9 cellular contexts compared by ENCODE assay signal in genomic region chr20:57707849-57708693, GRCh38. TPM values are rescaled to one million over a fixed set of nuclear protein-coding genes. Genes with fewer than 3 reads are reported as not detected.
DNase-seq lines count a peak whose midpoint lies in the region; ATAC-seq, FAIRE-seq and TF ChIP-seq lines count a peak whose summit lies in the region.
"Had no signal": no experiment of that assay in that cellular context is flagged by ENCODE, and none has a peak within 500 bp of the region (broad histone marks: within the 10 kb centered on the region; RNA-seq: fewer than 3 reads in every experiment).

No MANE protein-coding gene starts in this region.

- H3K9me3 Mint-ChIP-seq in naive B cell, result peaks cover 0 to 5% (median 0%) of the 10 kb centered on the region in 7 donors

- H4K8ac ChIP-seq in H1 (ENCODE audit: extremely low read depth, insufficient read depth, low read length), result no peak overlapping the region; the same call in 1 of the 2 replicates

- peak overlapping the region; percentile 96 to 100 (median 98) for H3K4me3 Mint-ChIP-seq in naive B cell

- H3K23ac ChIP-seq in H1 (ENCODE audit: insufficient read length), result no peak overlapping the region

- no peak; a peak in 1 of 3 replicates for TF ChIP-seq POLR2A in H1 (IDR thresholded peaks at IDR 0.05; ENCODE audit: control extremely low read depth in 1 of 2, low read depth in 2 of 2, low read length in 2 of 2)

- BruUV-seq in A673 (replicated peaks; lab: Mats Ljungman, UMichigan), result no TSS peak

- H3K4me3 ChIP-seq in A673 (ENCODE audit: low read depth, low read length, poor library complexity, severe bottlenecking), result peak overlapping the region; percentile 94
- peak overlapping the region; percentile 53 for H3K4me3 ChIP-seq in MG63
- H3K4me3 ChIP-seq in H1 (ENCODE audit: extremely low read depth in 1 of 4, insufficient read depth in 2 of 4, low read depth in 3 of 4, low read length in 4 of 4), result peak overlapping the region; percentile 77 to 83 (median 82); a peak in 7 of 8 replicates

- H3K9me3 ChIP-seq in A673 (ENCODE audit: low read depth, low read length, poor library complexity, severe bottlenecking), result no peaks in the 10 kb centered on the region
- H3K9me3 ChIP-seq in MG63, result no peaks in the 10 kb centered on the region
- no peaks in the 10 kb centered on the region for H3K9me3 ChIP-seq in H1 (ENCODE audit: insufficient read depth in 2 of 2, low read depth in 1 of 2, low read length in 1 of 2)

- 0 out of 2 replicates have a peak overlapping the region, but pooled peaks have one; percentile 39 for H2BK12ac ChIP-seq in H1 (ENCODE audit: low read depth, low read length)

- CTCF ChIA-PET in A673 (lab: Charles Lee) (no interaction called here), H1 (lab: Charles Lee; ENCODE audit: partially characterized antibody) (interaction anchor here (1.0 to 4.8 kb wide), 5 partner anchors 9 to 123 kb away, joined by 4 to 20 read pairs (median 6); no protein-coding TSS in a partner anchor)

- no peak for ATAC-seq in naive B cell (ENCODE audit: low read depth in 2 of 2)
- no peak for ATAC-seq in HG03432 (IDR thresholded peaks at IDR 0.05; ENCODE audit: unreplicated experiment)

- H3K27me3 Mint-ChIP-seq in naive B cell, result no peaks in the 10 kb centered on the region

- H3K4me2 ChIP-seq in H1 (ENCODE audit: insufficient read depth in 1 of 2, low read depth in 2 of 2, low read length in 2 of 2), result peak overlapping the region; percentile 92 to 97

- H3K23me2 ChIP-seq in H1 (ENCODE audit: low read depth, low read length), result peaks cover 7% of the 10 kb centered on the region

- H3K36me3 Mint-ChIP-seq in naive B cell, result peaks cover 0 to 7% of the 10 kb centered on the region in 2 donors

- no peak overlapping the region for H3K56ac ChIP-seq in H1 (replicated peaks; ENCODE audit: insufficient read length, low read depth, low read length)

- H2BK15ac ChIP-seq in H1 (ENCODE audit: low read length), result no peak overlapping the region

- no peak overlapping the region; the same call in none of the 2 replicates for H2AK5ac ChIP-seq in H1 (ENCODE audit: low read depth, low read length)

- H3K27ac ChIP-seq in A673 (ENCODE audit: low read depth, low read length, poor library complexity, severe bottlenecking), result no peak overlapping the region
- H3K27ac ChIP-seq in H1 (ENCODE audit: low read depth, low read length), result no peak overlapping the region

- H3K79me1 ChIP-seq in H1 (ENCODE audit: low read depth, low read length), result peaks cover 16% of the 10 kb centered on the region; the same call in 1 of the 2 replicates

- H2BK120ac ChIP-seq in H1 (replicated peaks; ENCODE audit: low read depth, low read length), result no peak overlapping the region

- DNase-seq in A673 (ENCODE audit: low spot score) (no peak), MG63 (no peak), H1 (ENCODE audit: low read depth in 1 of 2, low spot score in 2 of 2) (no peak), naive B cell (no peak), NCI-H1436 treated with DMSO at 0.1 percent for 48 hours (lab: John Stamatoyannopoulos, UW) (no peak), activated gamma-delta T cell treated with Interleukin-2 at 50 U/mL for 16 hours (no peak), 8988T (no peak)
- DNase-seq: NCI-H524 treated with DMSO at 0.1 percent for 48 hours had no signal

- no peak overlapping the region; the same call in 1 of the 2 replicates for H2BK20ac ChIP-seq in H1 (ENCODE audit: low read length)

- H3K27me3 ChIP-seq in A673 (replicated peaks; ENCODE audit: insufficient read depth, low read depth, low read length, poor library complexity) (no peaks in the 10 kb centered on the region), MG63 (no peaks in the 10 kb centered on the region), H1 (replicated peaks in 1 of 4; ENCODE audit: control insufficient read depth in 3 of 4, extremely low read depth in 1 of 4, insufficient read depth in 3 of 4, low read length in 3 of 4) (peaks cover 0 to 18% (median 10%) of the 10 kb centered on the region in 4 experiments; a peak in 5 of 7 replicates)

- WGBS in H1 (ENCODE audit: extremely low coverage in 1 of 2, insufficient coverage in 1 of 2, insufficient read length in 1 of 2, insufficient replicate concordance in 2 of 2, low coverage in 1 of 2, low lambda C conversion rate in 2 of 2, missing lambda C conversion rate in 1 of 2), 2 experiments, result 61% methylated on average over 23 of the region's 23 CpGs; no CpG with 5 or more reads in 1 of the 2 experiments

- TF ChIP-seq RAD21 in H1 (IDR thresholded peaks at IDR 0.05 in 1 of 2, conservative IDR thresholded peaks at IDR 0.05 in 1 of 2; ENCODE audit: low read depth in 2 of 2, low read length in 2 of 2), result no peak

- FAIRE-seq in H1 (lab: Jason Lieb, UNC), result no peak

- no peak for TF ChIP-seq CTCF in A673 (conservative IDR thresholded peaks at IDR 0.05; ENCODE audit: low read depth, low read length)
- no peak for TF ChIP-seq CTCF in H1 (IDR thresholded peaks at IDR 0.05; ENCODE audit: control extremely low read depth in 1 of 3, insufficient read depth in 1 of 3, low read depth in 1 of 3, low read length in 3 of 3)

- peaks cover 22 to 58% of the 10 kb centered on the region in 2 experiments for H3K79me2 ChIP-seq in H1 (ENCODE audit: control insufficient read depth in 1 of 2, insufficient read depth in 2 of 2, low read length in 2 of 2)

- H3K4me1 Mint-ChIP-seq in naive B cell, result peaks cover 71 to 86% (median 84%) of the 10 kb centered on the region in 3 donors

- H3K18ac ChIP-seq in H1 (ENCODE audit: extremely low read depth, low read length), result no peak overlapping the region

- POLR2A ChIA-PET in A673 (lab: Charles Lee; ENCODE audit: low non-redundant PET), result no interaction called here
- POLR2A ChIA-PET in H1 (lab: Charles Lee; ENCODE audit: partially characterized antibody), result interaction anchor here (0.7 to 6.8 kb wide), 8 partner anchors 10 to 206 kb away, joined by 3 to 59 read pairs (median 4); no protein-coding TSS in a partner anchor

- H3K4me1 ChIP-seq in A673 (ENCODE audit: insufficient read depth, low read length, poor library complexity, severe bottlenecking) (peaks cover 9% of the 10 kb centered on the region), H1 (replicated peaks in 1 of 4; ENCODE audit: control insufficient read depth in 3 of 4, insufficient read depth in 4 of 4, low read length in 3 of 4) (peaks cover 0 to 28% (median 15%) of the 10 kb centered on the region in 4 experiments; a peak in 5 of 7 replicates)

- peaks cover 39 to 44% of the 10 kb centered on the region in 2 experiments for H4K20me1 ChIP-seq in H1 (replicated peaks in 1 of 2; ENCODE audit: control insufficient read depth in 1 of 2, insufficient read depth in 2 of 2, low read length in 2 of 2)

- intact Hi-C loops in A673 (cut with micrococcal nuclease; ENCODE audit: unreplicated experiment), result no loop called here

- H4K91ac ChIP-seq in H1 (replicated peaks; ENCODE audit: insufficient read length, low read length), result no peak overlapping the region

- no peak overlapping the region for H3K14ac ChIP-seq in H1 (ENCODE audit: insufficient read length)

- no peak overlapping the region for H2BK5ac ChIP-seq in H1 (ENCODE audit: low read depth, low read length)

- peak overlapping the region in 1 of 4 experiments; percentile 16; a peak in 3 of 7 replicates for H3K9ac ChIP-seq in H1 (replicated peaks in 1 of 4; ENCODE audit: extremely low read depth in 1 of 4, low read depth in 3 of 4, low read length in 3 of 4)

- H2AFZ ChIP-seq in H1 (ENCODE audit: low read length), result no peak overlapping the region

- H3K27ac Mint-ChIP-seq in naive B cell, result peak overlapping the region; percentile 98 to 100 (median 100)

- no peak for TF ChIP-seq EP300 in H1 (IDR thresholded peaks at IDR 0.05; ENCODE audit: borderline replicate concordance in 1 of 2, low read depth in 2 of 2, low read length in 2 of 2)

- H4K5ac ChIP-seq in H1 (ENCODE audit: insufficient read length, low read depth, low read length), result no peak overlapping the region

- H3K4ac ChIP-seq in H1 (replicated peaks; ENCODE audit: insufficient read length, low read depth, low read length), result no peak overlapping the region

- H3K36me3 ChIP-seq in A673 (ENCODE audit: insufficient read depth, low read length, poor library complexity, severe bottlenecking) (no peaks in the 10 kb centered on the region), MG63 (peaks cover 2% of the 10 kb centered on the region; the same call in 1 of the 2 replicates), H1 (ENCODE audit: control insufficient read depth in 2 of 4, insufficient read depth in 4 of 4, low read length in 3 of 4) (no peaks in the 10 kb centered on the region)

TF ChIP-seq in H1, 55 proteins besides CTCF, POLR2A, EP300 and RAD21:
- no peak for TF ChIP-seq ZNF274 (IDR thresholded peaks at IDR 0.05; ENCODE audit: borderline replicate concordance, extremely low read depth, low read length)
- TF ChIP-seq NRF1 (IDR thresholded peaks at IDR 0.05; ENCODE audit: low read depth, low read length), result no peak
- TF ChIP-seq CEBPB (IDR thresholded peaks at IDR 0.05; ENCODE audit: low read depth, low read length), result no peak
TF ChIP-seq in H1: peak in this region for 0.

RNA-seq across cellular contexts. Expression of gene PMEPA1, which starts 1.7 kb away (rescaled TPM):
- 9.7 and 10.4 TPM in 2 replicates for total RNA-seq in A673 (2021)
- total RNA-seq in MG63 (2014; rRNA removed; shearing (Covaris generic); ENCODE audit: low replicate concordance), result 3.3 and 3.4 TPM in 2 replicates
- 20.0 and 20.5 TPM in 2 replicates for total RNA-seq in H1 (2021; fragmentation: NEBNext Ultra II Directional; extraction: Animal tissue kit (Norgen Biotek cat#: 25700))
- polyA plus RNA-seq in H1 (2011; rRNA removed) (12.7 and 18.1 TPM in 2 replicates), naive B cell (ENCODE audit: low read depth in 6 of 6) (10 to 100 TPM in 5 of 6 donors, 1 to 10 TPM in 1; 7.6 to 18.7 (median 12.5) TPM)
- 10.3 TPM for polyA plus RNA-seq in H1 (2011; cell fraction: cytosol; rRNA removed)
- 21.0 TPM for polyA plus RNA-seq in H1 (2011; cell fraction: nucleus; rRNA removed)
- 3.8 to 11.4 TPM (median 10.2 TPM) in 4 replicates for polyA plus RNA-seq in H1 (2012, experiment 1 of 2)
- 7.9 TPM for polyA plus RNA-seq in H1 (2012, experiment 2 of 2)
- polyA plus RNA-seq in H1 (2013, experiment 1 of 2), result 17.9 TPM
- 19.1 TPM for polyA plus RNA-seq in H1 (2013, experiment 2 of 2)
- 5.6 and 6.0 TPM in 2 replicates for polyA minus RNA-seq in H1 (2011; rRNA and poly(A)+ RNA removed)
- polyA minus RNA-seq in H1 (2011; cell fraction: cytosol; rRNA and poly(A)+ RNA removed), result 15.3 TPM
- polyA minus RNA-seq in H1 (2011; cell fraction: nucleus; rRNA and poly(A)+ RNA removed), result 12.0 TPM
